ENCODE assay signal across 2 cellular contexts in the genomic region with DNA sequence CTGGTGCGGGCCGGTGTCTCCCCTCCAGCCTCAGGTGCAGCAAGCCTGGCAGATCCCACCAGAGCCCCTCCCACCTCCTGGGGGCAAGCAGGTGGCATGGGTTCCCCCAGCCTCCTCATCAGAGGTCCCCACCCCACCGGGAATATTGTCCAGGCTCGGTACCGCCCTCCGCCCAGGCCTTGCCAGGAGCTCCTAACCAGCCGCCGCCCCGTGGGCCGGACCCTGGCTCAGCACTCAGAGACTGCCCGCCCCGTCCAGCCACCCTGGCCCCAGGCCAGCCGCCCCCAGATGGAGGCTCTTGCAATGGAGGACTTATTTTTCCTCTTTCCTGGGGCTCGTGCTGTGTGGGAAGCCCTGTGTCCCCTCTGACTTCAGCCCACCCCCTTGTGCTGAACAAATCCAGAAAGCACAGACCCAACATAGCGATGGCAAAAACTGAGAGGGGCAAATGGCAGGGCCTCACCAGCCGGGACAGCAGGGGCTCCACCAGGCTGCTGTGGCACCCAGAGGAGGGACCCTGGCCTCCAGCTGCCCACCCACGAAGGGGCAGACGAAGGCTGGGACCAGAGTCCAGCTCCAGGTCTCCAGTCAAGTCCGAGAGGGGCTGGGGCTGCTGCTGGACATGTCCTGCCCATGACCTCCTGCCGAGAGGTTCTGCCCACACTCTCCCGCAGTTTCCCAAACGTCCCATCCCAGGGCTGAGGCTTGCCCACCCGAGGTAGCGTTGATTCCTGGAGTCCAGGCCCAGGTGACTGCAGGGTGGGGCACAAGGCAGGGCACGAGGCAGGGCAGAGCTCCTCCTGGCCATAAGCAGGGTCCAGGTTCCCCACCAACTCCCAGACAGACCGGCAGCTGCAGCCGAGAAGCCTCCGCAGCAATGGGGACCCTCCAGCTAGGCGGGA.
TF ChIP-seq lines count a peak whose summit lies in the region.

No MANE protein-coding gene starts in this region.

TF ChIP-seq in HEK293, 187 proteins besides CTCF, POLR2A, EP300 and RAD21:
- TF ChIP-seq ZFHX2 (tag by site-specific recombination; conservative IDR thresholded peaks at IDR 0.05), result peak; percentile 24; the same call in 1 of the 2 replicates
- TF ChIP-seq ZNF214 (tag by site-specific recombination; IDR thresholded peaks at IDR 0.05; ENCODE audit: borderline replicate concordance), result no peak
- 0 out of 2 replicates have a peak, but pooled peaks have one; percentile 29 for TF ChIP-seq EGR2 (tag by site-specific recombination; IDR thresholded peaks at IDR 0.05; ENCODE audit: low read depth)
TF ChIP-seq in HEK293: peak in this region for 2.

TF ChIP-seq in K562, 482 proteins besides CTCF, POLR2A, EP300 and RAD21:
- TF ChIP-seq HMGN3 (IDR thresholded peaks at IDR 0.05; ENCODE audit: borderline replicate concordance, extremely low read depth, insufficient read length, low read depth, low read length) (peak; percentile 19), TEAD1 (CRISPR knock-in tag; IDR thresholded peaks at IDR 0.05) (no peak), GABPB1 (CRISPR knock-in tag; IDR thresholded peaks at IDR 0.05) (0 out of 2 replicates have a peak, but pooled peaks have one; percentile 19), RBFOX2 (IDR thresholded peaks at IDR 0.05; ENCODE audit: low read depth, low read length) (peak; percentile 70), HMG20B (CRISPR knock-in tag; IDR thresholded peaks at IDR 0.05) (no peak), ZZZ3 (IDR thresholded peaks at IDR 0.05) (no peak), NFIC (IDR thresholded peaks at IDR 0.05) (peak; percentile 63), POLR2G (IDR thresholded peaks at IDR 0.05; ENCODE audit: low read depth, low read length) (peak; percentile 53), POLR3G (IDR thresholded peaks at IDR 0.05; ENCODE audit: extremely low read depth, insufficient read length, insufficient replicate concordance) (no peak), TEAD4 (IDR thresholded peaks at IDR 0.05; ENCODE audit: low read length) (no peak), TEAD4 (CRISPR knock-in tag; IDR thresholded peaks at IDR 0.05; ENCODE audit: borderline replicate concordance) (no peak), ZNF696 (CRISPR knock-in tag; conservative IDR thresholded peaks at IDR 0.05) (no peak)
- TF ChIP-seq, protein P1, sequence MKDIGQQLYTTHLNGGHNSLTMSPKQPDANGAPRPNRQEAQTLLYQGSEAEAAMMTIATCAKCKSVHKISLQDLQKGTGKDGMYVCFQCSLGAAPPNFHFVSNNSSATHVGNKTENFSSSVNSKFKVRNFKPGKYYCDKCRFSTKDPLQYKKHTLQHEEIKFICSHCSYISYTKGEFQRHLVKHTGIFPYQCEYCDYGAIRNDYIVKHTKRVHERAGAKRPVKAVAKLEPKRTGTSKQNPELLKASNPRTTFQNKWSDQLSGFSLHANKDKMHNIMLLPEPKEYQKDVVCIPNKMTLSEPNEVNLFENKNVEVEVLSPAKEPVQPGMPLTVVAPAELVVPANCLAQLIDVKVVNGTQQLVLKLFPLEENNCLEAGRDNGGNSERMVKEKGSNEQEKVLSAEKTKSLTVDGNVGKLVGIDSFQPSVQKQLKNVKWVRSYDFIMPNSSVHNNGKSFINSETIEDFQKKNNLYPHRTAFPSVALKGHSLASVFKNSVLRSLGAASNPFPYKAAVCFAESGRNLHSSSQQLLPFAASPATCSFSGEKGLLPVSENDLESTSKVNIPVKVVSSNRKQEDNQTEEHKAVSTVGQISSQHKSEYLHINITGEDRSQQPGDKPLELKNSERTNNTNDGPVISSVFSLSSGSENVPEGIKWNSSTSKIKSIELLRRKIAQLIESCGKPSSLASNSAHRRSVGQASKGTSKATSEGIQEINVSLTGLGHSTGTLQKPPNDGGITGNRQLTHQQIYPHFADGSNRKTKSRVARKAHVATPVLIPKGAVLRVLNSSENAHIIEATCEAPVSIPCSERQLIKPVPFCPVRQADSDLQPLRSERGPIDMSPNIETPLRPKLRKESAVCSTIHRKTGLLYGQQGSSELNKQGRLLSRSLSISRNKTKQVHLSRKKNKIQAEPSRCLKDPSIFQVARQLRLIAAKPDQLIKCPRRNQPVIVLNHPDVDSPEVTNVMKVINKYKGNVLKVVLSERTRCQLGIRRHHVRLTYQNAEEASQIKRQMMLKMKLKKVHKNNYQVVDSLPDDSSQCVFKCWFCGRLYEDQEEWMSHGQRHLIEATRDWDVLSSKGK (CRISPR knock-in tag; IDR thresholded peaks at IDR 0.05), result no peak
- TF ChIP-seq, protein P2, sequence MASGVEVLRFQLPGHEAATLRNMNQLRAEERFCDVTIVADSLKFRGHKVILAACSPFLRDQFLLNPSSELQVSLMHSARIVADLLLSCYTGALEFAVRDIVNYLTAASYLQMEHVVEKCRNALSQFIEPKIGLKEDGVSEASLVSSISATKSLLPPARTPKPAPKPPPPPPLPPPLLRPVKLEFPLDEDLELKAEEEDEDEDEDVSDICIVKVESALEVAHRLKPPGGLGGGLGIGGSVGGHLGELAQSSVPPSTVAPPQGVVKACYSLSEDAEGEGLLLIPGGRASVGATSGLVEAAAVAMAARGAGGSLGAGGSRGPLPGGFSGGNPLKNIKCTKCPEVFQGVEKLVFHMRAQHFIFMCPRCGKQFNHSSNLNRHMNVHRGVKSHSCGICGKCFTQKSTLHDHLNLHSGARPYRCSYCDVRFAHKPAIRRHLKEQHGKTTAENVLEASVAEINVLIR (CRISPR knock-in tag; IDR thresholded peaks at IDR 0.05), result no peak
